In the genomic region with DNA sequence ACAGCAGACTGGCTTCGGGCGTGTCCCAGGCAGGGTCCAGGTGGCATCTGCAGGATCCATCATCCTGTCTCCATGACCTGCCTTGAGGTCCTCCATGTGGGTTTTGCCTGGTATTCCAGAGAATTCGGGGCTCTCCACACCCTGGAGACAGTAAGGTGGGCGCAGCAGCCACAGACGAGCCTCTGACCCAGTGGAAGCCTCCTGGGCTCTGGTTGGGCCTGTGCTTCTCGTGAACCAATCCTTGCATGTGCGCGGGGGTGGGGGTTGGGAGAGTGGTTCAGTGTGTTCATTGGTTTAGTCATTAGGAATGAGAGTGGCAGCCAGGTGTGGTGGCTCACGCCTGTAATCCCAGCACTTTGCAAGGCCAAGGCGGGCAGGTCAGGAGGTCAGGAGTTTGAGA, we compare ENCODE assay signal across 23 cellular contexts. TPM values are rescaled to one million over a fixed set of nuclear protein-coding genes. Genes with fewer than 3 reads are reported as not detected.
"Had no signal": no experiment of that assay in that cellular context is flagged by ENCODE, and none has a peak within 500 bp of the region (broad histone marks: within the 10 kb centered on the region; RNA-seq: fewer than 3 reads in every experiment).

No MANE protein-coding gene starts in this region.

- H3K27ac ChIP-seq: transverse colon had no signal

- H3K4me1 Mint-ChIP-seq: WTC11 had no signal

- H3K27me3 Mint-ChIP-seq: activated naive CD8-positive, alpha-beta T cell treated with anti-CD3 and anti-CD28 coated beads for 36 hours; effector memory CD8-positive, alpha-beta T cell; stimulated activated naive CD8-positive, alpha-beta T cell treated with anti-CD3 and anti-CD28 coated beads, Interleukin-15, Interleukin-2, amounts not matched to agents 100 ng/mL and 50 ng/mL, for 24 hours had no signal

- H3K36me3 ChIP-seq: gastrocnemius medialis, transverse colon had no signal

- H3K4me3 ChIP-seq: dorsolateral prefrontal cortex, gastrocnemius medialis, mucosa of descending colon, transverse colon had no signal

- H3K36me3 Mint-ChIP-seq: activated naive CD8-positive, alpha-beta T cell treated with anti-CD3 and anti-CD28 coated beads for 36 hours; WTC11 had no signal

- H3K9me3 Mint-ChIP-seq: activated naive CD8-positive, alpha-beta T cell treated with anti-CD3 and anti-CD28 coated beads for 36 hours; effector memory CD8-positive, alpha-beta T cell; neural crest cell; stimulated activated naive CD8-positive, alpha-beta T cell treated with anti-CD3 and anti-CD28 coated beads, Interleukin-15, Interleukin-2, amounts not matched to agents 100 ng/mL and 50 ng/mL, for 24 hours; WTC11 had no signal

- H3K9me3 ChIP-seq: gastrocnemius medialis, mucosa of descending colon, transverse colon had no signal

- H3K4me3 Mint-ChIP-seq: activated naive CD8-positive, alpha-beta T cell treated with anti-CD3 and anti-CD28 coated beads for 36 hours; effector memory CD8-positive, alpha-beta T cell; neural crest cell; stimulated activated naive CD8-positive, alpha-beta T cell treated with anti-CD3 and anti-CD28 coated beads, Interleukin-15, Interleukin-2, amounts not matched to agents 100 ng/mL and 50 ng/mL, for 24 hours; WTC11 had no signal

- ATAC-seq: effector memory CD8-positive, alpha-beta T cell; esophagus mucosa; gastrocnemius medialis; left cardiac atrium; mucosa of descending colon; WTC11 had no signal

- H3K27me3 ChIP-seq: dorsolateral prefrontal cortex, gastrocnemius medialis, transverse colon had no signal

- H3K27ac Mint-ChIP-seq: effector memory CD8-positive, alpha-beta T cell; progenitor cell of endocrine pancreas; stimulated activated naive CD8-positive, alpha-beta T cell treated with anti-CD3 and anti-CD28 coated beads, Interleukin-15, Interleukin-2, amounts not matched to agents 100 ng/mL and 50 ng/mL, for 24 hours had no signal

- DNase-seq: activated CD4-positive, alpha-beta T cell treated with anti-CD3 and anti-CD28 coated beads, Interleukin-2, amount 50 U/mL, for 4 hours; activated naive CD4-positive, alpha-beta T cell treated with Interleukin-2 at 50 U/mL for 16 hours; activated naive CD8-positive, alpha-beta T cell treated with anti-CD3 and anti-CD28 coated beads for 36 hours; activated T-cell treated with anti-CD3 and anti-CD28 coated beads, Interleukin-2, amount 50 U/mL, for 48 hours; central memory CD4-positive, alpha-beta T cell; dorsolateral prefrontal cortex; effector memory CD8-positive, alpha-beta T cell; gastrocnemius medialis; head of caudate nucleus; left cardiac atrium; mesendoderm; mucosa of descending colon; retina; stimulated activated CD4-positive, alpha-beta T cell treated with anti-CD3 and anti-CD28 coated beads, Interleukin-4, amount 100 ng/mL, for 1 hour; substantia nigra; T-helper 1 cell; T-helper 9 cell; transverse colon had no signal

RNA-seq across cellular contexts. Expression of gene TNFRSF1B, which starts 32.1 kb away (rescaled TPM):
- total RNA-seq: progenitor cell of endocrine pancreas had no signal
